In the genomic region with DNA sequence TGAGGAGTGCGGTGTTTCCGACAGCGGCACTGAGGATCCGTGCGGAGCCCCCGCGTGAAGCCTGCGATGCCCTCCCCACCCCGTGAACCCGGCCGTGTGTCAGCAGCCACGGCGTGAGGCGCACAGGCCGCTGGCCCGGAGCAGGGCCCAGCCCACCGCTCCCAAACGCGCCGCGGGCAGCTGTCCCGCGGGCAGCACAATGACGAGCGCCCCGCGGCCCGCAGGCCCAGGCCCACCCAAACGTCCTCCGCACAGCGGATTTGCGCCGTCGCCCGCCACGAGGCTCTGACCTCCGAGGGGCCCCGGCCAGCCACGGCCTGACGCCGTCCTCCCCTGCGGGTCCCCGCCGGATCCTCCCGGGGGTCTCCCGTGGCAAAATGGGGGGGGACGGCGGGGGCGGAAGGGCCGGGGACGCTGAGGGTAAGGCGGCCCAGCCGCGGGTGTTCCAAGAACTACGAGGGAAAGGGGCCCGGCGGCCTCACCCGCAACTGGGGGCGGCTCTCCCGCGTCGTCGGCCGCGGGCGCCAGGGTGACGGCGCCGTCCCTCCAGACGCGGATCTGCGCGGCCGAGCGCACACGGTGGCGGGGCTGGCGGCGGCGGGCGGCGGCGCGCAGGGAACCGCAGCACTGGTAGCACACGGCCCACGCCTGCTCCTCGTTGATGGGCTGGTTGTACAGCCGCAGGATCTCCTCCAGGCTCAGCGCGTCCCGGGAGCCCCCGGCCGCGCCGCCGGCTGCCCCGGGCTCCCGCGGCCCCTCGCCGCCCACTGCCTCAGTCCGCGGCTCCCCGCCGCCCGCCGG, we compare ENCODE assay signal across 1 cellular context.
TF ChIP-seq lines count a peak whose summit lies in the region.

No MANE protein-coding gene starts in this region.

TF ChIP-seq in HepG2, 621 proteins besides CTCF, POLR2A, EP300 and RAD21 (continued from another document and continues in another):
- TF ChIP-seq, protein P1, sequence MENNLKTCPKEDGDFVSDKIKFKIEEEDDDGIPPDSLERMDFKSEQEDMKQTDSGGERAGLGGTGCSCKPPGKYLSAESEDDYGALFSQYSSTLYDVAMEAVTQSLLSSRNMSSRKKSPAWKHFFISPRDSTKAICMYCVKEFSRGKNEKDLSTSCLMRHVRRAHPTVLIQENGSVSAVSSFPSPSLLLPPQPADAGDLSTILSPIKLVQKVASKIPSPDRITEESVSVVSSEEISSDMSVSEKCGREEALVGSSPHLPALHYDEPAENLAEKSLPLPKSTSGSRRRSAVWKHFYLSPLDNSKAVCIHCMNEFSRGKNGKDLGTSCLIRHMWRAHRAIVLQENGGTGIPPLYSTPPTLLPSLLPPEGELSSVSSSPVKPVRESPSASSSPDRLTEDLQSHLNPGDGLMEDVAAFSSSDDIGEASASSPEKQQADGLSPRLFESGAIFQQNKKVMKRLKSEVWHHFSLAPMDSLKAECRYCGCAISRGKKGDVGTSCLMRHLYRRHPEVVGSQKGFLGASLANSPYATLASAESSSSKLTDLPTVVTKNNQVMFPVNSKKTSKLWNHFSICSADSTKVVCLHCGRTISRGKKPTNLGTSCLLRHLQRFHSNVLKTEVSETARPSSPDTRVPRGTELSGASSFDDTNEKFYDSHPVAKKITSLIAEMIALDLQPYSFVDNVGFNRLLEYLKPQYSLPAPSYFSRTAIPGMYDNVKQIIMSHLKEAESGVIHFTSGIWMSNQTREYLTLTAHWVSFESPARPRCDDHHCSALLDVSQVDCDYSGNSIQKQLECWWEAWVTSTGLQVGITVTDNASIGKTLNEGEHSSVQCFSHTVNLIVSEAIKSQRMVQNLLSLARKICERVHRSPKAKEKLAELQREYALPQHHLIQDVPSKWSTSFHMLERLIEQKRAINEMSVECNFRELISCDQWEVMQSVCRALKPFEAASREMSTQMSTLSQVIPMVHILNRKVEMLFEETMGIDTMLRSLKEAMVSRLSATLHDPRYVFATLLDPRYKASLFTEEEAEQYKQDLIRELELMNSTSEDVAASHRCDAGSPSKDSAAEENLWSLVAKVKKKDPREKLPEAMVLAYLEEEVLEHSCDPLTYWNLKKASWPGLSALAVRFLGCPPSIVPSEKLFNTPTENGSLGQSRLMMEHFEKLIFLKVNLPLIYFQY (CRISPR knock-in tag; IDR thresholded peaks at IDR 0.05; ENCODE audit: borderline replicate concordance), result peak; percentile 47; the same call in 1 of the 2 replicates
- TF ChIP-seq ZBTB7B (CRISPR knock-in tag; IDR thresholded peaks at IDR 0.05), result peak; percentile 51; the same call in 1 of the 2 replicates
- peak; percentile 38; the same call in 1 of the 2 replicates for TF ChIP-seq SALL1 (CRISPR knock-in tag; IDR thresholded peaks at IDR 0.05)
- TF ChIP-seq ZNF253 (CRISPR knock-in tag; IDR thresholded peaks at IDR 0.05; ENCODE audit: borderline replicate concordance), result no peak
- 0 out of 2 replicates have a peak, but pooled peaks have one; percentile 26 for TF ChIP-seq ZNF343 (CRISPR knock-in tag; IDR thresholded peaks at IDR 0.05)
- no peak for TF ChIP-seq SIX1 (CRISPR knock-in tag; IDR thresholded peaks at IDR 0.05; ENCODE audit: borderline replicate concordance)
- no peak for TF ChIP-seq RELA (CRISPR knock-in tag; IDR thresholded peaks at IDR 0.05)
- peak; percentile 47; the same call in 1 of the 2 replicates for TF ChIP-seq ZMYM4 (CRISPR knock-in tag; IDR thresholded peaks at IDR 0.05)
- TF ChIP-seq, protein P2, sequence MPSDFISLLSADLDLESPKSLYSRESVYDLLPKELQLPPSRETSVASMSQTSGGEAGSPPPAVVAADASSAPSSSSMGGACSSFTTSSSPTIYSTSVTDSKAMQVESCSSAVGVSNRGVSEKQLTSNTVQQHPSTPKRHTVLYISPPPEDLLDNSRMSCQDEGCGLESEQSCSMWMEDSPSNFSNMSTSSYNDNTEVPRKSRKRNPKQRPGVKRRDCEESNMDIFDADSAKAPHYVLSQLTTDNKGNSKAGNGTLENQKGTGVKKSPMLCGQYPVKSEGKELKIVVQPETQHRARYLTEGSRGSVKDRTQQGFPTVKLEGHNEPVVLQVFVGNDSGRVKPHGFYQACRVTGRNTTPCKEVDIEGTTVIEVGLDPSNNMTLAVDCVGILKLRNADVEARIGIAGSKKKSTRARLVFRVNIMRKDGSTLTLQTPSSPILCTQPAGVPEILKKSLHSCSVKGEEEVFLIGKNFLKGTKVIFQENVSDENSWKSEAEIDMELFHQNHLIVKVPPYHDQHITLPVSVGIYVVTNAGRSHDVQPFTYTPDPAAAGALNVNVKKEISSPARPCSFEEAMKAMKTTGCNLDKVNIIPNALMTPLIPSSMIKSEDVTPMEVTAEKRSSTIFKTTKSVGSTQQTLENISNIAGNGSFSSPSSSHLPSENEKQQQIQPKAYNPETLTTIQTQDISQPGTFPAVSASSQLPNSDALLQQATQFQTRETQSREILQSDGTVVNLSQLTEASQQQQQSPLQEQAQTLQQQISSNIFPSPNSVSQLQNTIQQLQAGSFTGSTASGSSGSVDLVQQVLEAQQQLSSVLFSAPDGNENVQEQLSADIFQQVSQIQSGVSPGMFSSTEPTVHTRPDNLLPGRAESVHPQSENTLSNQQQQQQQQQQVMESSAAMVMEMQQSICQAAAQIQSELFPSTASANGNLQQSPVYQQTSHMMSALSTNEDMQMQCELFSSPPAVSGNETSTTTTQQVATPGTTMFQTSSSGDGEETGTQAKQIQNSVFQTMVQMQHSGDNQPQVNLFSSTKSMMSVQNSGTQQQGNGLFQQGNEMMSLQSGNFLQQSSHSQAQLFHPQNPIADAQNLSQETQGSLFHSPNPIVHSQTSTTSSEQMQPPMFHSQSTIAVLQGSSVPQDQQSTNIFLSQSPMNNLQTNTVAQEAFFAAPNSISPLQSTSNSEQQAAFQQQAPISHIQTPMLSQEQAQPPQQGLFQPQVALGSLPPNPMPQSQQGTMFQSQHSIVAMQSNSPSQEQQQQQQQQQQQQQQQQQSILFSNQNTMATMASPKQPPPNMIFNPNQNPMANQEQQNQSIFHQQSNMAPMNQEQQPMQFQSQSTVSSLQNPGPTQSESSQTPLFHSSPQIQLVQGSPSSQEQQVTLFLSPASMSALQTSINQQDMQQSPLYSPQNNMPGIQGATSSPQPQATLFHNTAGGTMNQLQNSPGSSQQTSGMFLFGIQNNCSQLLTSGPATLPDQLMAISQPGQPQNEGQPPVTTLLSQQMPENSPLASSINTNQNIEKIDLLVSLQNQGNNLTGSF (CRISPR knock-in tag; IDR thresholded peaks at IDR 0.05), result peak; percentile 69; the same call in 1 of the 2 replicates
- peak; percentile 27; the same call in 1 of the 2 replicates for TF ChIP-seq STAG1 (CRISPR knock-in tag; IDR thresholded peaks at IDR 0.05)
- TF ChIP-seq ZNF891 (CRISPR knock-in tag; IDR thresholded peaks at IDR 0.05), result peak; percentile 74; the same call in 1 of the 2 replicates
- TF ChIP-seq, protein P3, sequence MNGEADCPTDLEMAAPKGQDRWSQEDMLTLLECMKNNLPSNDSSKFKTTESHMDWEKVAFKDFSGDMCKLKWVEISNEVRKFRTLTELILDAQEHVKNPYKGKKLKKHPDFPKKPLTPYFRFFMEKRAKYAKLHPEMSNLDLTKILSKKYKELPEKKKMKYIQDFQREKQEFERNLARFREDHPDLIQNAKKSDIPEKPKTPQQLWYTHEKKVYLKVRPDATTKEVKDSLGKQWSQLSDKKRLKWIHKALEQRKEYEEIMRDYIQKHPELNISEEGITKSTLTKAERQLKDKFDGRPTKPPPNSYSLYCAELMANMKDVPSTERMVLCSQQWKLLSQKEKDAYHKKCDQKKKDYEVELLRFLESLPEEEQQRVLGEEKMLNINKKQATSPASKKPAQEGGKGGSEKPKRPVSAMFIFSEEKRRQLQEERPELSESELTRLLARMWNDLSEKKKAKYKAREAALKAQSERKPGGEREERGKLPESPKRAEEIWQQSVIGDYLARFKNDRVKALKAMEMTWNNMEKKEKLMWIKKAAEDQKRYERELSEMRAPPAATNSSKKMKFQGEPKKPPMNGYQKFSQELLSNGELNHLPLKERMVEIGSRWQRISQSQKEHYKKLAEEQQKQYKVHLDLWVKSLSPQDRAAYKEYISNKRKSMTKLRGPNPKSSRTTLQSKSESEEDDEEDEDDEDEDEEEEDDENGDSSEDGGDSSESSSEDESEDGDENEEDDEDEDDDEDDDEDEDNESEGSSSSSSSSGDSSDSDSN (CRISPR knock-in tag; IDR thresholded peaks at IDR 0.05), result peak; percentile 86; the same call in 1 of the 2 replicates
- TF ChIP-seq FOXO1 (CRISPR knock-in tag; IDR thresholded peaks at IDR 0.05), result peak; percentile 27; the same call in 1 of the 2 replicates
- TF ChIP-seq ZNF335 (CRISPR knock-in tag; IDR thresholded peaks at IDR 0.05), result no peak
- no peak; the same call in 1 of the 2 replicates for TF ChIP-seq KMT2A (CRISPR knock-in tag; IDR thresholded peaks at IDR 0.05)
- peak; percentile 49 for TF ChIP-seq TAF1 (CRISPR knock-in tag; IDR thresholded peaks at IDR 0.05)
- TF ChIP-seq ZNF556 (CRISPR knock-in tag; IDR thresholded peaks at IDR 0.05; ENCODE audit: borderline replicate concordance), result 0 out of 2 replicates have a peak, but pooled peaks have one; percentile 58
- no peak for TF ChIP-seq ZNF260 (CRISPR knock-in tag; IDR thresholded peaks at IDR 0.05; ENCODE audit: borderline replicate concordance, low read depth)
- no peak for TF ChIP-seq IKZF4 (CRISPR knock-in tag; IDR thresholded peaks at IDR 0.05; ENCODE audit: borderline replicate concordance, low read depth, not compliant biosample characterization)
- 0 out of 2 replicates have a peak, but pooled peaks have one; percentile 62 for TF ChIP-seq ZNF713 (CRISPR knock-in tag; IDR thresholded peaks at IDR 0.05)
- TF ChIP-seq, protein P4, sequence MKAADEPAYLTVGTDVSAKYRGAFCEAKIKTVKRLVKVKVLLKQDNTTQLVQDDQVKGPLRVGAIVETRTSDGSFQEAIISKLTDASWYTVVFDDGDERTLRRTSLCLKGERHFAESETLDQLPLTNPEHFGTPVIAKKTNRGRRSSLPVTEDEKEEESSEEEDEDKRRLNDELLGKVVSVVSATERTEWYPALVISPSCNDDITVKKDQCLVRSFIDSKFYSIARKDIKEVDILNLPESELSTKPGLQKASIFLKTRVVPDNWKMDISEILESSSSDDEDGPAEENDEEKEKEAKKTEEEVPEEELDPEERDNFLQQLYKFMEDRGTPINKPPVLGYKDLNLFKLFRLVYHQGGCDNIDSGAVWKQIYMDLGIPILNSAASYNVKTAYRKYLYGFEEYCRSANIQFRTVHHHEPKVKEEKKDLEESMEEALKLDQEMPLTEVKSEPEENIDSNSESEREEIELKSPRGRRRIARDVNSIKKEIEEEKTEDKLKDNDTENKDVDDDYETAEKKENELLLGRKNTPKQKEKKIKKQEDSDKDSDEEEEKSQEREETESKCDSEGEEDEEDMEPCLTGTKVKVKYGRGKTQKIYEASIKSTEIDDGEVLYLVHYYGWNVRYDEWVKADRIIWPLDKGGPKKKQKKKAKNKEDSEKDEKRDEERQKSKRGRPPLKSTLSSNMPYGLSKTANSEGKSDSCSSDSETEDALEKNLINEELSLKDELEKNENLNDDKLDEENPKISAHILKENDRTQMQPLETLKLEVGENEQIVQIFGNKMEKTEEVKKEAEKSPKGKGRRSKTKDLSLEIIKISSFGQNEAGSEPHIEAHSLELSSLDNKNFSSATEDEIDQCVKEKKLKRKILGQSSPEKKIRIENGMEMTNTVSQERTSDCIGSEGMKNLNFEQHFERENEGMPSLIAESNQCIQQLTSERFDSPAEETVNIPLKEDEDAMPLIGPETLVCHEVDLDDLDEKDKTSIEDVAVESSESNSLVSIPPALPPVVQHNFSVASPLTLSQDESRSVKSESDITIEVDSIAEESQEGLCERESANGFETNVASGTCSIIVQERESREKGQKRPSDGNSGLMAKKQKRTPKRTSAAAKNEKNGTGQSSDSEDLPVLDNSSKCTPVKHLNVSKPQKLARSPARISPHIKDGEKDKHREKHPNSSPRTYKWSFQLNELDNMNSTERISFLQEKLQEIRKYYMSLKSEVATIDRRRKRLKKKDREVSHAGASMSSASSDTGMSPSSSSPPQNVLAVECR (CRISPR knock-in tag; IDR thresholded peaks at IDR 0.05; ENCODE audit: borderline replicate concordance), result peak; percentile 66; the same call in 1 of the 2 replicates
- peak; percentile 63 for TF ChIP-seq SALL2 (CRISPR knock-in tag; IDR thresholded peaks at IDR 0.05)
- TF ChIP-seq GLI4 (CRISPR knock-in tag; IDR thresholded peaks at IDR 0.05; ENCODE audit: borderline replicate concordance), result peak; percentile 60; the same call in 1 of the 2 replicates
- TF ChIP-seq, protein P5, sequence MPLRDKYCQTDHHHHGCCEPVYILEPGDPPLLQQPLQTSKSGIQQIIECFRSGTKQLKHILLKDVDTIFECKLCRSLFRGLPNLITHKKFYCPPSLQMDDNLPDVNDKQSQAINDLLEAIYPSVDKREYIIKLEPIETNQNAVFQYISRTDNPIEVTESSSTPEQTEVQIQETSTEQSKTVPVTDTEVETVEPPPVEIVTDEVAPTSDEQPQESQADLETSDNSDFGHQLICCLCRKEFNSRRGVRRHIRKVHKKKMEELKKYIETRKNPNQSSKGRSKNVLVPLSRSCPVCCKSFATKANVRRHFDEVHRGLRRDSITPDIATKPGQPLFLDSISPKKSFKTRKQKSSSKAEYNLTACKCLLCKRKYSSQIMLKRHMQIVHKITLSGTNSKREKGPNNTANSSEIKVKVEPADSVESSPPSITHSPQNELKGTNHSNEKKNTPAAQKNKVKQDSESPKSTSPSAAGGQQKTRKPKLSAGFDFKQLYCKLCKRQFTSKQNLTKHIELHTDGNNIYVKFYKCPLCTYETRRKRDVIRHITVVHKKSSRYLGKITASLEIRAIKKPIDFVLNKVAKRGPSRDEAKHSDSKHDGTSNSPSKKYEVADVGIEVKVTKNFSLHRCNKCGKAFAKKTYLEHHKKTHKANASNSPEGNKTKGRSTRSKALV (CRISPR knock-in tag; IDR thresholded peaks at IDR 0.05), result peak; percentile 79
- no peak for TF ChIP-seq TCF7 (IDR thresholded peaks at IDR 0.05; ENCODE audit: low read depth)
- no peak for TF ChIP-seq NFIC (IDR thresholded peaks at IDR 0.05; ENCODE audit: low read length)
- TF ChIP-seq HOXA3 (CRISPR knock-in tag; IDR thresholded peaks at IDR 0.05), result 0 out of 2 replicates have a peak, but pooled peaks have one; percentile 17
